29 cellular contexts compared by ENCODE assay signal in genomic region chr6:157689875-157690274, GRCh38.
"Had no signal": no experiment of that assay in that cellular context is flagged by ENCODE, and none has a peak within 500 bp of the region (broad histone marks: within the 10 kb centered on the region; RNA-seq: fewer than 3 reads in every experiment).

No MANE protein-coding gene starts in this region.

- H3K36me3 ChIP-seq: esophagus muscularis mucosa, gastroesophageal sphincter, heart right ventricle, left lung, ovary, tibial artery had no signal

- H3K4me1 ChIP-seq: gastroesophageal sphincter, left lung, testis had no signal

- H3K9me3 ChIP-seq: esophagus muscularis mucosa, gastroesophageal sphincter, heart right ventricle, left lung, ovary, testis, tibial artery had no signal

- H3K9me3 Mint-ChIP-seq: stimulated activated effector memory CD8-positive, alpha-beta T cell treated with anti-CD3 and anti-CD28 coated beads, Interleukin-12 subunit alpha, Interleukin-12 subunit beta, amount 100 ng/mL, for 72 hours; type B pancreatic cell had no signal

- H3K4me3 Mint-ChIP-seq: naive thymus-derived CD4-positive, alpha-beta T cell; nephron; stimulated activated effector memory CD8-positive, alpha-beta T cell treated with anti-CD3 and anti-CD28 coated beads, Interleukin-12 subunit alpha, Interleukin-12 subunit beta, amount 100 ng/mL, for 72 hours; type B pancreatic cell had no signal

- H3K4me3 ChIP-seq: coronary artery, esophagus muscularis mucosa, gastroesophageal sphincter, heart right ventricle, left lung, ovary, testis, tibial artery had no signal

- H3K36me3 Mint-ChIP-seq: naive thymus-derived CD4-positive, alpha-beta T cell; stimulated activated effector memory CD8-positive, alpha-beta T cell treated with anti-CD3 and anti-CD28 coated beads, Interleukin-12 subunit alpha, Interleukin-12 subunit beta, amount 100 ng/mL, for 72 hours; type B pancreatic cell had no signal

- ATAC-seq: gastroesophageal sphincter, heart right ventricle, left cardiac atrium had no signal

- DNase-seq: dermis blood vessel endothelial cell; effector memory CD4-positive, alpha-beta T cell; foreskin keratinocyte; heart right ventricle; hippocampal formation; left cardiac atrium; left lung; mesenchymal stem cell; midbrain; naive thymus-derived CD4-positive, alpha-beta T cell; occipital lobe; ovary; posterior cingulate gyrus; retina; stimulated activated CD4-positive, alpha-beta T cell treated with anti-CD3 and anti-CD28 coated beads, Interleukin-2, amount 100 ng/mL, for 24 hours; stimulated activated CD4-positive, alpha-beta T cell treated with anti-CD3 and anti-CD28 coated beads, Interleukin-4, amount 100 ng/mL, for 24 hours; stimulated activated naive CD4-positive, alpha-beta T cell treated with Interleukin-2 at 50 U/mL for 16 hours; substantia nigra; testis; tibial artery had no signal

- H3K4me1 Mint-ChIP-seq: stimulated activated effector memory CD8-positive, alpha-beta T cell treated with anti-CD3 and anti-CD28 coated beads, Interleukin-12 subunit alpha, Interleukin-12 subunit beta, amount 100 ng/mL, for 72 hours had no signal

- H3K27ac ChIP-seq: coronary artery, esophagus muscularis mucosa, foreskin keratinocyte, gastroesophageal sphincter, heart right ventricle, left lung, ovary, testis, tibial artery had no signal

- H3K27me3 ChIP-seq: heart right ventricle, left lung, ovary, testis, tibial artery had no signal

- H3K27ac Mint-ChIP-seq: nephron; stimulated activated effector memory CD8-positive, alpha-beta T cell treated with anti-CD3 and anti-CD28 coated beads, Interleukin-12 subunit alpha, Interleukin-12 subunit beta, amount 100 ng/mL, for 72 hours; type B pancreatic cell had no signal

- FAIRE-seq: endothelial cell of umbilical vein, islet of Langerhans, urothelium cell line had no signal
